Comparison of ENCODE assay signal across 24 cellular contexts in genomic region chr17:68567035-68567434, GRCh38. TPM values are rescaled to one million over a fixed set of nuclear protein-coding genes. Genes with fewer than 3 reads are reported as not detected.
"Had no signal": no experiment of that assay in that cellular context is flagged by ENCODE, and none has a peak within 500 bp of the region (broad histone marks: within the 10 kb centered on the region; RNA-seq: fewer than 3 reads in every experiment).

No MANE protein-coding gene starts in this region.

- DNase-seq: activated CD4-positive, alpha-beta T cell treated with anti-CD3 and anti-CD28 coated beads, Interleukin-2, amount 10 ng/mL, durations not matched to agents 24 days and 14 days; activated CD8-positive, alpha-beta memory T cell treated with anti-CD3 and anti-CD28 coated beads, Interleukin-2, amount 50 U/mL, for 4 hours; activated naive CD4-positive, alpha-beta T cell treated with anti-CD3 and anti-CD28 coated beads, Interleukin-2, amount 10 ng/mL, durations not matched to agents 7 days and 5 days; activated T-cell treated with anti-CD3 and anti-CD28 coated beads, Interleukin-2, amount 50 U/mL, for 4 hours; adrenal gland; effector CD8-positive, alpha-beta T cell; foreskin fibroblast; hippocampal formation; islet precursor cell; left colon; naive thymus-derived CD4-positive, alpha-beta T cell; stimulated activated CD4-positive, alpha-beta T cell treated with anti-CD3 and anti-CD28 coated beads, Interleukin-4, amount 100 ng/mL, for 24 hours; testis had no signal

- H3K27ac Mint-ChIP-seq: activated CD4-positive, alpha-beta T cell treated with anti-CD3 and anti-CD28 coated beads, Interleukin-2, amount 10 ng/mL, durations not matched to agents 24 days and 14 days; activated naive CD4-positive, alpha-beta T cell treated with anti-CD3 and anti-CD28 coated beads, Interleukin-2, amount 10 ng/mL, durations not matched to agents 7 days and 5 days; dendritic cell treated with granulocyte-macrophage colony-stimulating factor and Interleukin-4, amounts not matched to agents 40 ng/mL and 50 ng/mL, for 4 days; memory B cell; naive thymus-derived CD4-positive, alpha-beta T cell; stimulated activated effector memory CD8-positive, alpha-beta T cell treated with anti-CD3 and anti-CD28 coated beads, Interleukin-12 subunit alpha, Interleukin-12 subunit beta, amount 100 ng/mL, for 72 hours; T-helper 1 cell treated with Interleukin-12 subunit alpha and Interleukin-12 subunit beta and Interleukin-4 antibody, amounts not matched to agents 30 μg/mL and 1 μg/mL, for 36 hours had no signal

- H3K27ac ChIP-seq: esophagus muscularis mucosa, prostate gland, right atrium auricular region, testis had no signal

- H3K27me3 ChIP-seq: adrenal gland, esophagus muscularis mucosa, right atrium auricular region, testis had no signal

- H3K9me3 ChIP-seq: adrenal gland, esophagus muscularis mucosa, prostate gland, right atrium auricular region, testis had no signal

- H3K4me3 ChIP-seq: adrenal gland, esophagus muscularis mucosa, prostate gland, right atrium auricular region, skin epidermis, testis had no signal

- ATAC-seq: activated T-cell treated with anti-CD3 and anti-CD28 coated beads, Interleukin-2, amount 50 U/mL, for 4 hours; left colon; stimulated activated effector memory CD8-positive, alpha-beta T cell treated with anti-CD3 and anti-CD28 coated beads, Interleukin-12 subunit alpha, Interleukin-12 subunit beta, amount 100 ng/mL, for 72 hours had no signal

- H3K4me1 Mint-ChIP-seq: activated CD4-positive, alpha-beta T cell treated with anti-CD3 and anti-CD28 coated beads, Interleukin-2, amount 10 ng/mL, durations not matched to agents 24 days and 14 days; activated naive CD4-positive, alpha-beta T cell treated with anti-CD3 and anti-CD28 coated beads, Interleukin-2, amount 10 ng/mL, durations not matched to agents 7 days and 5 days; memory B cell; stimulated activated effector memory CD8-positive, alpha-beta T cell treated with anti-CD3 and anti-CD28 coated beads, Interleukin-12 subunit alpha, Interleukin-12 subunit beta, amount 100 ng/mL, for 72 hours had no signal

- H3K36me3 ChIP-seq: adrenal gland, esophagus muscularis mucosa, prostate gland, right atrium auricular region had no signal

- H3K4me1 ChIP-seq: adrenal gland, prostate gland, right atrium auricular region had no signal

- H3K9me3 Mint-ChIP-seq: activated CD4-positive, alpha-beta T cell treated with anti-CD3 and anti-CD28 coated beads, Interleukin-2, amount 10 ng/mL, durations not matched to agents 24 days and 14 days; activated naive CD4-positive, alpha-beta T cell treated with anti-CD3 and anti-CD28 coated beads, Interleukin-2, amount 10 ng/mL, durations not matched to agents 7 days and 5 days; activated T-cell treated with anti-CD3 and anti-CD28 coated beads, Interleukin-2, amount 50 U/mL, for 4 hours; dendritic cell treated with granulocyte-macrophage colony-stimulating factor and Interleukin-4, amounts not matched to agents 40 ng/mL and 50 ng/mL, for 4 days; naive thymus-derived CD4-positive, alpha-beta T cell; stimulated activated effector memory CD8-positive, alpha-beta T cell treated with anti-CD3 and anti-CD28 coated beads, Interleukin-12 subunit alpha, Interleukin-12 subunit beta, amount 100 ng/mL, for 72 hours; T-helper 1 cell treated with Interleukin-12 subunit alpha and Interleukin-12 subunit beta and Interleukin-4 antibody, amounts not matched to agents 30 μg/mL and 1 μg/mL, for 36 hours had no signal

- H3K4me3 Mint-ChIP-seq: activated CD4-positive, alpha-beta T cell treated with anti-CD3 and anti-CD28 coated beads, Interleukin-2, amount 10 ng/mL, durations not matched to agents 24 days and 14 days; activated naive CD4-positive, alpha-beta T cell treated with anti-CD3 and anti-CD28 coated beads, Interleukin-2, amount 10 ng/mL, durations not matched to agents 7 days and 5 days; activated T-cell treated with anti-CD3 and anti-CD28 coated beads, Interleukin-2, amount 50 U/mL, for 4 hours; dendritic cell treated with granulocyte-macrophage colony-stimulating factor and Interleukin-4, amounts not matched to agents 40 ng/mL and 50 ng/mL, for 4 days; memory B cell; naive thymus-derived CD4-positive, alpha-beta T cell; stimulated activated effector memory CD8-positive, alpha-beta T cell treated with anti-CD3 and anti-CD28 coated beads, Interleukin-12 subunit alpha, Interleukin-12 subunit beta, amount 100 ng/mL, for 72 hours; T-helper 1 cell treated with Interleukin-12 subunit alpha and Interleukin-12 subunit beta and Interleukin-4 antibody, amounts not matched to agents 30 μg/mL and 1 μg/mL, for 36 hours had no signal

- H3K36me3 Mint-ChIP-seq: activated naive CD4-positive, alpha-beta T cell treated with anti-CD3 and anti-CD28 coated beads, Interleukin-2, amount 10 ng/mL, durations not matched to agents 7 days and 5 days; memory B cell; stimulated activated effector memory CD8-positive, alpha-beta T cell treated with anti-CD3 and anti-CD28 coated beads, Interleukin-12 subunit alpha, Interleukin-12 subunit beta, amount 100 ng/mL, for 72 hours had no signal

RNA-seq across cellular contexts. Expression of gene FAM20A, which starts 34.1 kb away (rescaled TPM):
- total RNA-seq: activated CD4-positive, alpha-beta T cell treated with anti-CD3 and anti-CD28 coated beads, Interleukin-2, amount 10 ng/mL, durations not matched to agents 24 days and 14 days; chondrocyte; endothelial cell of umbilical vein; osteocyte had no signal
- polyA plus RNA-seq: endothelial cell of umbilical vein; naive thymus-derived CD4-positive, alpha-beta T cell had no signal
